ENCODE assay signal across 8 cellular contexts in genomic region chrX:80876877-80877276, GRCh38.
A peak's percentile ranks its signal among the peaks of the same experiment; 100 is the strongest.
DNase-seq lines count a peak whose midpoint lies in the region; ATAC-seq and TF ChIP-seq lines count a peak whose summit lies in the region.

No MANE protein-coding gene starts in this region.

- H3K36me3 Mint-ChIP-seq in activated CD4-positive, alpha-beta memory T cell treated with anti-CD3 and anti-CD28 coated beads, Interleukin-2, amount 10 ng/mL, durations not matched to agents 7 days and 5 days (ENCODE audit: low read depth): no peaks in the 10 kb centered on the region
- no peaks in the 10 kb centered on the region for H3K36me3 Mint-ChIP-seq in activated CD8-positive, alpha-beta memory T cell treated with anti-CD3 and anti-CD28 coated beads, Interleukin-2, amount 10 ng/mL, durations not matched to agents 7 days and 5 days

- DNase-seq in GM04503 (ENCODE audit: low read depth) (peak; percentile 4), kidney epithelial cell (ENCODE audit: low read depth) (peak; percentile 1), OCI-M2 (lab: John Stamatoyannopoulos, UW; ENCODE audit: unreplicated experiment) (no peak)
- DNase-seq in activated CD4-positive, alpha-beta memory T cell treated with anti-CD3 and anti-CD28 coated beads, Interleukin-2, amount 10 ng/mL, durations not matched to agents 7 days and 5 days: no peak
- DNase-seq in activated CD8-positive, alpha-beta memory T cell treated with anti-CD3 and anti-CD28 coated beads, Interleukin-2, amount 10 ng/mL, durations not matched to agents 7 days and 5 days: no peak

- POLR2A ChIA-PET in activated CD4-positive, alpha-beta memory T cell treated with anti-CD3 and anti-CD28 coated beads, Interleukin-2, amount 10 ng/mL, durations not matched to agents 7 days and 5 days (lab: Charles Lee): no interaction called here

- peak; percentile 54 for TF ChIP-seq RAD21 in Ishikawa (IDR thresholded peaks at IDR 0.05; ENCODE audit: low read depth)

- no peak overlapping the region for H3K4me3 ChIP-seq in kidney epithelial cell (ENCODE audit: low read depth, low read length)

- H3K27me3 ChIP-seq in kidney epithelial cell (ENCODE audit: control insufficient read depth, insufficient read depth, low read length): no peaks in the 10 kb centered on the region

- peak; percentile 63 for TF ChIP-seq CTCF in VCaP (conservative IDR thresholded peaks at IDR 0.05)
- TF ChIP-seq CTCF in kidney epithelial cell (IDR thresholded peaks at IDR 0.05; ENCODE audit: insufficient read depth, low read length, poor library complexity, severe bottlenecking): no peak

- no peaks in the 10 kb centered on the region for H3K9me3 Mint-ChIP-seq in activated CD4-positive, alpha-beta memory T cell treated with anti-CD3 and anti-CD28 coated beads, Interleukin-2, amount 10 ng/mL, durations not matched to agents 7 days and 5 days
- no peaks in the 10 kb centered on the region for H3K9me3 Mint-ChIP-seq in activated CD8-positive, alpha-beta memory T cell treated with anti-CD3 and anti-CD28 coated beads, Interleukin-2, amount 10 ng/mL, durations not matched to agents 7 days and 5 days (ENCODE audit: low read depth)

- CTCF ChIA-PET in activated CD4-positive, alpha-beta memory T cell treated with anti-CD3 and anti-CD28 coated beads, Interleukin-2, amount 10 ng/mL, durations not matched to agents 7 days and 5 days (lab: Charles Lee): interaction anchor here (1.1 kb wide), 1 partner anchor 319 kb away, joined by 3 read pairs; no protein-coding TSS in a partner anchor
- CTCF ChIA-PET in activated CD8-positive, alpha-beta memory T cell treated with anti-CD3 and anti-CD28 coated beads, Interleukin-2, amount 10 ng/mL, durations not matched to agents 7 days and 5 days (lab: Charles Lee): no interaction called here

- H3K36me3 ChIP-seq in kidney epithelial cell (ENCODE audit: control insufficient read depth, insufficient read depth, low read length): no peaks in the 10 kb centered on the region

- no peaks in the 10 kb centered on the region for H3K4me1 Mint-ChIP-seq in activated CD4-positive, alpha-beta memory T cell treated with anti-CD3 and anti-CD28 coated beads, Interleukin-2, amount 10 ng/mL, durations not matched to agents 7 days and 5 days
- no peaks in the 10 kb centered on the region for H3K4me1 Mint-ChIP-seq in activated CD8-positive, alpha-beta memory T cell treated with anti-CD3 and anti-CD28 coated beads, Interleukin-2, amount 10 ng/mL, durations not matched to agents 7 days and 5 days

- H3K27me3 Mint-ChIP-seq in activated CD4-positive, alpha-beta memory T cell treated with anti-CD3 and anti-CD28 coated beads, Interleukin-2, amount 10 ng/mL, durations not matched to agents 7 days and 5 days: no peaks in the 10 kb centered on the region
- no peaks in the 10 kb centered on the region for H3K27me3 Mint-ChIP-seq in activated CD8-positive, alpha-beta memory T cell treated with anti-CD3 and anti-CD28 coated beads, Interleukin-2, amount 10 ng/mL, durations not matched to agents 7 days and 5 days

- H3K27ac ChIP-seq in VCaP: no peak overlapping the region

- H3K4me3 Mint-ChIP-seq in activated CD4-positive, alpha-beta memory T cell treated with anti-CD3 and anti-CD28 coated beads, Interleukin-2, amount 10 ng/mL, durations not matched to agents 7 days and 5 days: no peak overlapping the region
- no peak overlapping the region for H3K4me3 Mint-ChIP-seq in activated CD8-positive, alpha-beta memory T cell treated with anti-CD3 and anti-CD28 coated beads, Interleukin-2, amount 10 ng/mL, durations not matched to agents 7 days and 5 days

- no peak for ATAC-seq in GM21825 (IDR thresholded peaks at IDR 0.05; ENCODE audit: unreplicated experiment)
- ATAC-seq in activated CD8-positive, alpha-beta memory T cell treated with anti-CD3 and anti-CD28 coated beads, Interleukin-2, amount 10 ng/mL, durations not matched to agents 7 days and 5 days: no peak

- no peak overlapping the region for H3K27ac Mint-ChIP-seq in activated CD4-positive, alpha-beta memory T cell treated with anti-CD3 and anti-CD28 coated beads, Interleukin-2, amount 10 ng/mL, durations not matched to agents 7 days and 5 days
- no peak overlapping the region for H3K27ac Mint-ChIP-seq in activated CD8-positive, alpha-beta memory T cell treated with anti-CD3 and anti-CD28 coated beads, Interleukin-2, amount 10 ng/mL, durations not matched to agents 7 days and 5 days

- no peak for TF ChIP-seq EP300 in Ishikawa (IDR thresholded peaks at IDR 0.05; ENCODE audit: borderline replicate concordance)

TF ChIP-seq in Ishikawa, 13 proteins besides CTCF, POLR2A, EP300 and RAD21:
- TF ChIP-seq ZBTB7A (IDR thresholded peaks at IDR 0.05; ENCODE audit: low read depth) (no peak), NFIC (IDR thresholded peaks at IDR 0.05) (no peak), TCF12 (IDR thresholded peaks at IDR 0.05; ENCODE audit: low read depth) (no peak), CREB1 (IDR thresholded peaks at IDR 0.05; ENCODE audit: low read depth) (no peak), EGR1 (IDR thresholded peaks at IDR 0.05) (no peak), REST (IDR thresholded peaks at IDR 0.05; ENCODE audit: low read depth) (no peak), USF1 (IDR thresholded peaks at IDR 0.05) (no peak), YY1 (IDR thresholded peaks at IDR 0.05; ENCODE audit: low read depth) (no peak)

Comparison
In these comparisons a context has a peak if more than half of its experiments do, and no peak if none do; other contexts are left out.
1. DNase-seq: peak in GM04503 (single experiment) and kidney epithelial cell (single experiment); none in activated CD4-positive, alpha-beta memory T cell treated with anti-CD3 and anti-CD28 coated beads, Interleukin-2, amount 10 ng/mL, durations not matched to agents 7 days and 5 days (single experiment), OCI-M2 (single experiment) and activated CD8-positive, alpha-beta memory T cell treated with anti-CD3 and anti-CD28 coated beads, Interleukin-2, amount 10 ng/mL, durations not matched to agents 7 days and 5 days (single experiment).